In genomic region chr16:89422527-89422904, GRCh38 we compare ENCODE assay signal across 8 cellular contexts.
DNase-seq lines count a peak whose midpoint lies in the region; ATAC-seq and TF ChIP-seq lines count a peak whose summit lies in the region.

No MANE protein-coding gene starts in this region.

- intact Hi-C loops in prostate gland (cut with DNase I) = no loop called here

- peak; percentile 50 for ATAC-seq in GM21825 (IDR thresholded peaks at IDR 0.05; ENCODE audit: unreplicated experiment)

- H3K27ac ChIP-seq in prostate gland = no peak overlapping the region

- H3K9me3 ChIP-seq in prostate gland = no peaks in the 10 kb centered on the region

- H3K4me3 ChIP-seq in choroid plexus epithelial cell (ENCODE audit: low read depth, low read length) (no peak overlapping the region), prostate gland (no peak overlapping the region)

- no peaks in the 10 kb centered on the region for H3K36me3 ChIP-seq in prostate gland

- peaks cover 4% of the 10 kb centered on the region for H3K4me1 ChIP-seq in prostate gland (replicated peaks)

- H3K27me3 ChIP-seq in prostate gland (replicated peaks; ENCODE audit: insufficient read depth) = no peaks in the 10 kb centered on the region

- no peak for TF ChIP-seq POLR2A in prostate gland (IDR thresholded peaks at IDR 0.05)

- TF ChIP-seq CTCF in GM13976 (IDR thresholded peaks at IDR 0.05; ENCODE audit: borderline replicate concordance, control extremely low read depth, extremely low read depth, insufficient read depth, missing control alignments) (no peak), choroid plexus epithelial cell (conservative IDR thresholded peaks at IDR 0.05; ENCODE audit: low read depth, low read length) (no peak), prostate gland (IDR thresholded peaks at IDR 0.05) (no peak)

- DNase-seq in GM13976 (ENCODE audit: low spot score) = peak; percentile 83
- peak; percentile 48 to 66 for DNase-seq in NOMO-1 (lab: John Stamatoyannopoulos, UW; ENCODE audit: unreplicated experiment in 2 of 2)
- DNase-seq in choroid plexus epithelial cell (ENCODE audit: low read depth) = peak; percentile 55
- DNase-seq in stimulated activated CD4-positive, alpha-beta T cell treated with anti-CD3 and anti-CD28 coated beads, Interleukin-2, amount 100 ng/mL, for 24 hours = peak; percentile 55 to 56
- no peak for DNase-seq in COLO829 (ENCODE audit: low spot score)
- DNase-seq in prostate gland (ENCODE audit: low spot score) = no peak
- no peak for DNase-seq in NCI-H2227 treated with DMSO at 0.1 percent for 48 hours (lab: John Stamatoyannopoulos, UW)

- in situ Hi-C loops in GM13976 (cut with MboI; ENCODE audit: low sequenced_read_pairs, unreplicated experiment) = loop anchor here (10.0 kb wide), 1 partner anchor 62 kb away; no protein-coding TSS in a partner anchor

- 67% methylated on average over 12 of the region's 12 CpGs for WGBS in prostate gland

Comparison
In these comparisons a context has a peak if more than half of its experiments do, and no peak if none do; other contexts are left out.
1. DNase-seq: peak in GM13976 (single experiment), NOMO-1 (2 of 2), choroid plexus epithelial cell (single experiment) and stimulated activated CD4-positive, alpha-beta T cell treated with anti-CD3 and anti-CD28 coated beads, Interleukin-2, amount 100 ng/mL, for 24 hours (2 of 2); none in COLO829 (single experiment), prostate gland (single experiment) and NCI-H2227 treated with DMSO at 0.1 percent for 48 hours (single experiment).